Comparison of ENCODE assay signal across 8 cellular contexts in the genomic region with DNA sequence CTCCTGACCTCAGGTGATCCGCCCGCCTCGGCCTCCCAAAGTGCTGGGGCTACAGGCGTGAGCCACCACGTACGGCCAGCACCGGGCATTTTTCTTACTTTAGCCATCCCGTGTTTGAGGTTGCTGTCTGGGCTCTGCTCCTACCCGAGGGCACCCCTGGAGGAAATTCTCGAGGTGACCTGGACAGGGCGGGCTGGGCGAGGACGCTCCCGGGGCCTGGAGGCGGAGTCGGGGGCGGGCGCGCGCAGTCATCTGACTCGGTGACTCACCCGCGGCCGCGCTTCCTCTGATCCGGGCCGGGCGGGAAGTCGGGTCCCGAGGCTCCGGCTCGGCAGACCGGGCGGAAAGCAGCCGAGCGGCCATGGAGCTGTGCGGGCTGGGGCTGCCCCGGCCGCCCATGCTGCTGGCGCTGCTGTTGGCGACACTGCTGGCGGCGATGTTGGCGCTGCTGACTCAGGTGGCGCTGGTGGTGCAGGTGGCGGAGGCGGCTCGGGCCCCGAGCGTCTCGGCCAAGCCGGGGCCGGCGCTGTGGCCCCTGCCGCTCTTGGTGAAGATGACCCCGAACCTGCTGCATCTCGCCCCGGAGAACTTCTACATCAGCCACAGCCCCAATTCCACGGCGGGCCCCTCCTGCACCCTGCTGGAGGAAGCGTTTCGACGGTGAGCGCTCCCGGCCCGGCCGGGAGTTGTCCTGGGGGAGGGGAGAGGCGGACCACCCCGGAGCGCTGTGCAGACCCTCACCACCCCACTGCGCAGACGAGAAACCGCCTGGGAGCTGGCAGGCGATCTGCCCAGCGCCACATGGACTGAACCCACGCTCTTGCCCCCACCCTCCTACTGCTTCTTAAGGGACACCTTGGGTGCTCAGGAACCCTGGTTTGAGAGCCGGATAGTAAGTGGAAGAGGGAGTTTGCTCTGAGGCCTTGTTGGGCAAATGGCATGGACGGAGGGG. TPM values are rescaled to one million over a fixed set of nuclear protein-coding genes. Genes with fewer than 3 reads are reported as not detected.
A peak's percentile ranks its signal among the peaks of the same experiment; 100 is the strongest.
DNase-seq lines count a peak whose midpoint lies in the region; ATAC-seq and TF ChIP-seq lines count a peak whose summit lies in the region.

HEXB (plus strand) TSS at position 334 of the 952 bp plus-strand sequence; CDS start at position 362, 28 bp downstream.

- peak within 1 kb of the TSS; percentile 79 for H4K12ac ChIP-seq in trophoblast cell (ENCODE audit: low read depth, low read length)

- H3K4me3 Mint-ChIP-seq in activated naive CD8-positive, alpha-beta T cell treated with anti-CD3 and anti-CD28 coated beads, Interleukin-2, amount 50 U/mL, for 24 hours = peak within 1 kb of the TSS; percentile 86

- H3K79me2 ChIP-seq in Loucy (ENCODE audit: insufficient read depth, low read length) = peaks cover 22% of the 10 kb centered on the region; the same call in 1 of the 2 replicates
- peaks cover 5% of the 10 kb centered on the region for H3K79me2 ChIP-seq in trophoblast cell (ENCODE audit: control insufficient read depth, insufficient read depth, low read length, poor library complexity)

- H4K8ac ChIP-seq in trophoblast cell (ENCODE audit: low read depth, low read length) = peak within 1 kb of the TSS; percentile 88

- intact Hi-C loops in tibial artery (cut with DNase I; ENCODE audit: low total_unique reads) = loop anchor here (5.0 kb wide), 1 partner anchor 77 kb away; no protein-coding TSS in a partner anchor

- H2AFZ ChIP-seq in Loucy (ENCODE audit: low read length) (peak within 1 kb of the TSS; percentile 91), trophoblast cell (ENCODE audit: insufficient read depth, low read length, poor library complexity) (peak within 1 kb of the TSS; percentile 87)

- H3K9ac ChIP-seq in Loucy (ENCODE audit: low read depth, low read length, poor library complexity, severe bottlenecking) (peak within 1 kb of the TSS; percentile 90), trophoblast cell (ENCODE audit: low read length) (peak within 1 kb of the TSS; percentile 78)

- H3K79me1 ChIP-seq in trophoblast cell (ENCODE audit: low read length) = peaks cover 5% of the 10 kb centered on the region

- H2BK5ac ChIP-seq in trophoblast cell (ENCODE audit: low read depth, low read length, poor library complexity) = peak within 1 kb of the TSS; percentile 49

- H4K91ac ChIP-seq in trophoblast cell (ENCODE audit: low read depth, low read length) = peak within 1 kb of the TSS; percentile 69

- no CpG with 5 or more reads among the region's 78 CpGs for WGBS in trophoblast cell (ENCODE audit: extremely low coverage, insufficient coverage, insufficient read length)

- 0 out of 2 replicates have a peak, but pooled peaks have one; percentile 13 for TF ChIP-seq CTCF in Loucy (conservative IDR thresholded peaks at IDR 0.05; ENCODE audit: low read length)
- TF ChIP-seq CTCF in cardiac muscle cell (IDR thresholded peaks at IDR 0.05; ENCODE audit: low read depth, low read length) = no peak
- peak in 1 of 2 experiments; percentile 9 for TF ChIP-seq CTCF in tibial artery (IDR thresholded peaks at IDR 0.05)

- H3K27me3 Mint-ChIP-seq in activated naive CD8-positive, alpha-beta T cell treated with anti-CD3 and anti-CD28 coated beads, Interleukin-2, amount 50 U/mL, for 24 hours = peaks cover 2% of the 10 kb centered on the region

- H3K4me1 Mint-ChIP-seq in activated naive CD8-positive, alpha-beta T cell treated with anti-CD3 and anti-CD28 coated beads, Interleukin-2, amount 50 U/mL, for 24 hours = peaks cover 13% of the 10 kb centered on the region

- no peaks in the 10 kb centered on the region for H3K9me2 ChIP-seq in Loucy (replicated peaks; ENCODE audit: low read depth, low read length)

- peak within 1 kb of the TSS; percentile 89 for H3K4me2 ChIP-seq in Loucy (ENCODE audit: low read depth, low read length, poor library complexity, severe bottlenecking)
- H3K4me2 ChIP-seq in trophoblast cell (ENCODE audit: low read length) = peak within 1 kb of the TSS; percentile 70

- peak within 1 kb of the TSS; percentile 87 for H3K4me3 ChIP-seq in Loucy (ENCODE audit: low read length, poor library complexity, severe bottlenecking)
- peak within 1 kb of the TSS; percentile 52 for H3K4me3 ChIP-seq in cardiac muscle cell
- H3K4me3 ChIP-seq in trophoblast cell (ENCODE audit: low read depth, low read length) = peak within 1 kb of the TSS; percentile 90
- peak within 1 kb of the TSS; percentile 60 to 66 for H3K4me3 ChIP-seq in tibial artery

- peak; percentile 92 for ATAC-seq in activated naive CD8-positive, alpha-beta T cell treated with anti-CD3 and anti-CD28 coated beads, Interleukin-2, amount 50 U/mL, for 24 hours

- peak within 1 kb of the TSS; percentile 86 for H2BK120ac ChIP-seq in trophoblast cell (ENCODE audit: insufficient read depth, low read length, poor library complexity)

- DNase-seq in GM04504 (ENCODE audit: low read depth) (peak; percentile 57), H4 (ENCODE audit: low spot score) (peak; percentile 76), T follicular helper cell (ENCODE audit: low read depth) (peak; percentile 70), cardiac muscle cell (ENCODE audit: low read depth in 1 of 2, low spot score in 1 of 2) (peak; percentile 80 to 90), trophoblast cell (peak; percentile 98), tibial artery (peak; percentile 89 to 94)
- DNase-seq in activated naive CD8-positive, alpha-beta T cell treated with anti-CD3 and anti-CD28 coated beads, Interleukin-2, amount 50 U/mL, for 24 hours = peak; percentile 91

- no peak within 1 kb of the TSS for H3K23ac ChIP-seq in trophoblast cell (ENCODE audit: low read length)

- H3F3A ChIP-seq in Loucy (ENCODE audit: low read depth) = no peaks in the 10 kb centered on the region

- no peaks in the 10 kb centered on the region for H3K36me3 ChIP-seq in Loucy (ENCODE audit: insufficient read depth, low read length)
- no peaks in the 10 kb centered on the region for H3K36me3 ChIP-seq in cardiac muscle cell
- H3K36me3 ChIP-seq in trophoblast cell (ENCODE audit: control insufficient read depth in 1 of 2, insufficient read depth in 2 of 2, low read length in 2 of 2) = peaks cover under 1% of the 10 kb centered on the region in 2 experiments
- H3K36me3 ChIP-seq in tibial artery = peaks cover 0 to 11% (median 5%) of the 10 kb centered on the region in 3 donors

- H3K9me3 ChIP-seq in Loucy (ENCODE audit: insufficient read depth, low read depth, low read length) (no peaks in the 10 kb centered on the region), cardiac muscle cell (ENCODE audit: low read depth) (no peaks in the 10 kb centered on the region), trophoblast cell (ENCODE audit: insufficient read depth, low read depth, low read length) (no peaks in the 10 kb centered on the region), tibial artery (no peaks in the 10 kb centered on the region)

- peak within 1 kb of the TSS; percentile 89 for H3K14ac ChIP-seq in trophoblast cell (ENCODE audit: low read length)

- H2AK5ac ChIP-seq in trophoblast cell (ENCODE audit: low read length) = no peak within 1 kb of the TSS

- peak within 1 kb of the TSS; percentile 81 for H3K27ac Mint-ChIP-seq in activated naive CD8-positive, alpha-beta T cell treated with anti-CD3 and anti-CD28 coated beads, Interleukin-2, amount 50 U/mL, for 24 hours

- H3K9me3 Mint-ChIP-seq in activated naive CD8-positive, alpha-beta T cell treated with anti-CD3 and anti-CD28 coated beads, Interleukin-2, amount 50 U/mL, for 24 hours = no peaks in the 10 kb centered on the region

- no peak within 1 kb of the TSS for H3K27ac ChIP-seq in cardiac muscle cell
- H3K27ac ChIP-seq in trophoblast cell (ENCODE audit: low read depth, low read length) = no peak within 1 kb of the TSS
- peak within 1 kb of the TSS; percentile 76 to 83 for H3K27ac ChIP-seq in tibial artery

- peak within 1 kb of the TSS; percentile 26 for H3K4ac ChIP-seq in trophoblast cell (ENCODE audit: low read depth, low read length)

- H4K20me1 ChIP-seq in Loucy (ENCODE audit: insufficient read depth, low read length, poor library complexity, severe bottlenecking) = no peaks in the 10 kb centered on the region

- peak within 1 kb of the TSS; percentile 93 for H3K18ac ChIP-seq in trophoblast cell (ENCODE audit: low read length)

- H2BK12ac ChIP-seq in trophoblast cell (ENCODE audit: low read length) = peak within 1 kb of the TSS; percentile 37

- H3K36me3 Mint-ChIP-seq in activated naive CD8-positive, alpha-beta T cell treated with anti-CD3 and anti-CD28 coated beads, Interleukin-2, amount 50 U/mL, for 24 hours (ENCODE audit: low read depth) = peaks cover 1% of the 10 kb centered on the region

- H3K27me3 ChIP-seq in Loucy (ENCODE audit: insufficient read depth, low read length, poor library complexity, severe bottlenecking) (no peaks in the 10 kb centered on the region), cardiac muscle cell (no peaks in the 10 kb centered on the region), trophoblast cell (ENCODE audit: insufficient read depth, low read length) (no peaks in the 10 kb centered on the region), tibial artery (no peaks in the 10 kb centered on the region)

- H3K4me1 ChIP-seq in Loucy (ENCODE audit: insufficient read depth, low read length, poor library complexity, severe bottlenecking) = peaks cover 28% of the 10 kb centered on the region
- H3K4me1 ChIP-seq in cardiac muscle cell (ENCODE audit: low read depth) = no peaks in the 10 kb centered on the region
- H3K4me1 ChIP-seq in trophoblast cell (ENCODE audit: control insufficient read depth in 1 of 2, insufficient read depth in 2 of 2, low read length in 2 of 2) = peaks cover 2 to 6% of the 10 kb centered on the region in 2 experiments
- peaks cover 0 to 20% (median 17%) of the 10 kb centered on the region in 4 donors for H3K4me1 ChIP-seq in tibial artery

RNA-seq across cellular contexts. Expression of gene HEXB, which starts in this region (rescaled TPM):
- total RNA-seq in H4 (2014; rRNA removed; shearing (Covaris generic)) = 227 and 283 TPM in 2 replicates
- 26.4 and 30.1 TPM in 2 replicates for total RNA-seq in cardiac muscle cell
- polyA plus RNA-seq in cardiac muscle cell = 26.8 and 36.7 TPM in 2 replicates
- 56.0 and 58.6 TPM in 2 replicates for polyA plus RNA-seq in trophoblast cell (2013)

Comparison
In these comparisons a context has a peak if more than half of its experiments do, and no peak if none do; other contexts are left out.
1. H3K27ac ChIP-seq: peak in tibial artery (2 of 2); none in cardiac muscle cell (single experiment) and trophoblast cell (single experiment).
2. Peak in every context shown above with its lines, with median percentiles within 50 percentile points of each other: DNase-seq and H3K4me3 ChIP-seq.